In the genomic region with DNA sequence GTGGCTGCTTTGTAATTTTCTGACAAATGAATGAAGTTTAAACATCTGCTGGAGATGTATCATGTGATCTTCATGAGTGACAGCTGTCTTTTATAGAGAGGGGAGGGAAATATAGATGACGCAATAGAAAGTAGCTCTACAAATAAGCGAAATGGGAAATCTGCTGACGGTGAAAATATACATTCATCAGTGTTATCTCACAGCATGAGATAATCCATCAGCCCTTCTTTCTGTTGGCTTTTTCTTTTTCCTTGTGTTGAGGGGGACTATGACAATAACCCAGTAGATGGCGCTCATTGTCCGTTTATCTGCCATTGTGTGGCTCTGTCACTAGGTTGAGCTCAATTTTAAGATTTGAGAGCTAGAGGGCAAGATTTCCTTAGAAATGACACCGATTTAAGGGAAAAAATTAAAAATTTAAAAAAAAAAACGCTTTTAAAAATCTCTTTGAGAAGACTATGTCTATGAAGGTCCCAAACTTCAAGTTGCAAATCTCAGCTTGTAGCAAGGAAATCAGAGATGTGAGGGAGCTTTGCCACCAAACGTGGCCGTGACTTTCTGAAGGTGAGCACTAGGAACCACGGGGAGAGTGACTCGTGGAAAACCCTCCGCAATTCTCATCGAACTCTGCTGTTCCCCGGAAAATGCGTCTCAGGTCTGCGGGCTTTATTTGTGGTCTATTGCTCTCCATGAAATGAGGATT, we compare ENCODE assay signal across 8 cellular contexts.
DNase-seq lines count a peak whose midpoint lies in the region; ATAC-seq and TF ChIP-seq lines count a peak whose summit lies in the region.

No MANE protein-coding gene starts in this region.

- H3K4me3 ChIP-seq in vagina, result no peak overlapping the region

- intact Hi-C loops in vagina (cut with DNase I), result loop anchor here (2.0 kb wide), 1 partner anchor 161 kb away; no protein-coding TSS in a partner anchor

- no peak for TF ChIP-seq POLR2A in vagina (IDR thresholded peaks at IDR 0.05)

- peak; percentile 70 for ATAC-seq in GM19025 (IDR thresholded peaks at IDR 0.05; ENCODE audit: low read depth, unreplicated experiment)
- ATAC-seq in HG03378 (IDR thresholded peaks at IDR 0.05; ENCODE audit: unreplicated experiment), result peak; percentile 79

- peak; percentile 67 to 85 (median 68) for TF ChIP-seq CTCF in vagina (IDR thresholded peaks at IDR 0.05)

- no peaks in the 10 kb centered on the region for H3K9me3 ChIP-seq in vagina

- no peaks in the 10 kb centered on the region for H3K27me3 ChIP-seq in vagina

- no peak overlapping the region for H3K27ac ChIP-seq in vagina

- H3K36me3 ChIP-seq in vagina, result no peaks in the 10 kb centered on the region

- no peaks in the 10 kb centered on the region for H3K4me1 ChIP-seq in vagina

- DNase-seq in COLO668 (lab: John Stamatoyannopoulos, UW; ENCODE audit: unreplicated experiment) (peak; percentile 29), NCI-H82 treated with DMSO at 0.1 percent for 48 hours (lab: John Stamatoyannopoulos, UW; ENCODE audit: unreplicated experiment) (peak; percentile 15), activated T-cell treated with anti-CD3 and anti-CD28 coated beads for 4 hours (peak; percentile 59), fibroblast of peridontal ligament (ENCODE audit: extremely low read depth) (peak; percentile 58), non-pigmented ciliary epithelial cell (ENCODE audit: low read depth) (peak; percentile 18), vagina (ENCODE audit: extremely low spot score in 2 of 2) (no peak)

Comparison
In these comparisons a context has a peak if more than half of its experiments do, and no peak if none do; other contexts are left out.
1. DNase-seq: peak in COLO668 (single experiment), NCI-H82 treated with DMSO at 0.1 percent for 48 hours (single experiment), activated T-cell treated with anti-CD3 and anti-CD28 coated beads for 4 hours (single experiment), fibroblast of peridontal ligament (single experiment) and non-pigmented ciliary epithelial cell (single experiment); none in vagina (0 of 2).